In the genomic region with DNA sequence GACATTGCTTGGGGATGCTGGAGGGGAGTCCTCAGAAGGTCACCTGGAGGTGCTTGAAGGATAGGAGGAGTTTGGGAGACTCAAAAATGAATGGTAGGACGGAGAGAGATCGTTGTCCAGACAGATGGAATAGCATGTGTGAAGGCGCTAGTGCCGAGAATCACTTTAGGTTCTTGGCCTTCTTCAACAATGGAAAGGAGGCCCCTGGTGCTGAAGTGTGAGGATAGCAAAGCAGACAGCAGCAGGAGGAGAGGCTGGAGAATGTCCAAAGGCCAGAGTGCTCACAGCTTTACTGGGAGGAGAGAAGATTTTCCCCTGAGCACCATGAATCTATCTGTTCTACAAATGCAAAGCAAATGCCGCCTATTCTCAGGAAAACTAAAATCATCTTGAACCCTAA, we compare ENCODE assay signal across 20 cellular contexts.
DNase-seq lines count a peak whose midpoint lies in the region; TF ChIP-seq lines count a peak whose summit lies in the region.
"Had no signal": no experiment of that assay in that cellular context is flagged by ENCODE, and none has a peak within 500 bp of the region (broad histone marks: within the 10 kb centered on the region; RNA-seq: fewer than 3 reads in every experiment).

No MANE protein-coding gene starts in this region.

- no TSS peak for BruUV-seq in A673 (replicated peaks; lab: Mats Ljungman, UMichigan)

- TF ChIP-seq CTCF in fibroblast of pulmonary artery (IDR thresholded peaks at IDR 0.05; ENCODE audit: low read length, missing control alignments) (peak; percentile 36), A673 (conservative IDR thresholded peaks at IDR 0.05; ENCODE audit: low read depth, low read length) (no peak)

- no peaks in the 10 kb centered on the region for H3K27me3 ChIP-seq in A673 (replicated peaks; ENCODE audit: insufficient read depth, low read depth, low read length, poor library complexity)
- H3K27me3 ChIP-seq: body of pancreas had no signal

- POLR2A ChIA-PET in A673 (lab: Charles Lee; ENCODE audit: low non-redundant PET) = no interaction called here

- H3K27ac ChIP-seq in A673 (ENCODE audit: low read depth, low read length, poor library complexity, severe bottlenecking) = no peak overlapping the region
- H3K27ac ChIP-seq: body of pancreas, SK-N-MC, skin epidermis, thoracic aorta had no signal

- CTCF ChIA-PET in A673 (lab: Charles Lee) = no interaction called here

- in situ Hi-C loops in ACHN (cut with HindIII; ENCODE audit: low pct_ligation_motif_present, low pct_unique_long_range_greater_than_20kb, low sequenced_read_pairs) = no loop called here

- DNase-seq in LHCN-M2 (ENCODE audit: low read depth) = peak; percentile 25
- peak; percentile 71 for DNase-seq in fibroblast of pulmonary artery (ENCODE audit: low read depth)
- DNase-seq in myocyte (ENCODE audit: low read depth) = peak; percentile 27
- DNase-seq in ACHN = no peak
- DNase-seq in 8988T = no peak
- no peak for DNase-seq in A673 (ENCODE audit: low spot score)
- DNase-seq in stimulated activated CD4-positive, alpha-beta T cell treated with anti-CD3 and anti-CD28 coated beads, Interleukin-4, amount 100 ng/mL, for 24 hours = no peak
- DNase-seq: activated CD4-positive, alpha-beta T cell treated with anti-CD3 and anti-CD28 coated beads, Interleukin-2, amount 10 ng/mL, durations not matched to agents 24 days and 14 days; activated naive CD4-positive, alpha-beta T cell treated with anti-CD3 and anti-CD28 coated beads for 36 hours; activated T-cell treated with anti-CD3 and anti-CD28 coated beads for 4 hours; CD4-positive, alpha-beta T cell; erythroblast; Karpas-422; NCI-H1105 treated with DMSO at 0.1 percent for 48 hours; occipital lobe; PC-3 had no signal

- H3K4me1 ChIP-seq in A673 (ENCODE audit: insufficient read depth, low read length, poor library complexity, severe bottlenecking) = peaks cover 4% of the 10 kb centered on the region
- H3K4me1 ChIP-seq: body of pancreas had no signal

- no peaks in the 10 kb centered on the region for H3K36me3 ChIP-seq in A673 (ENCODE audit: insufficient read depth, low read length, poor library complexity, severe bottlenecking)
- H3K36me3 ChIP-seq: thoracic aorta had no signal

- no peaks in the 10 kb centered on the region for H3K9me3 ChIP-seq in A673 (ENCODE audit: low read depth, low read length, poor library complexity, severe bottlenecking)
- H3K9me3 ChIP-seq: body of pancreas, thoracic aorta had no signal

- H3K4me3 ChIP-seq in fibroblast of pulmonary artery (replicated peaks; ENCODE audit: low read depth, low read length) (no peak overlapping the region), A673 (ENCODE audit: low read depth, low read length, poor library complexity, severe bottlenecking) (no peak overlapping the region)
- H3K4me3 ChIP-seq: body of pancreas, SK-N-MC, skin epidermis, thoracic aorta had no signal

- intact Hi-C loops in A673 (cut with micrococcal nuclease; ENCODE audit: unreplicated experiment) = no loop called here

Comparison
In these comparisons a context has a peak if more than half of its experiments do, and no peak if none do; other contexts are left out.
1. DNase-seq: peak in LHCN-M2 (single experiment), fibroblast of pulmonary artery (single experiment) and myocyte (single experiment); none in ACHN (single experiment), 8988T (single experiment), A673 (single experiment) and stimulated activated CD4-positive, alpha-beta T cell treated with anti-CD3 and anti-CD28 coated beads, Interleukin-4, amount 100 ng/mL, for 24 hours (single experiment).